23 cellular contexts compared by ENCODE assay signal in genomic region chr2:224407241-224407680, GRCh38. TPM values are rescaled to one million over a fixed set of nuclear protein-coding genes. Genes with fewer than 3 reads are reported as not detected.
A peak's percentile ranks its signal among the peaks of the same experiment; 100 is the strongest.
DNase-seq lines count a peak whose midpoint lies in the region; TF ChIP-seq lines count a peak whose summit lies in the region.
"Had no signal": no experiment of that assay in that cellular context is flagged by ENCODE, and none has a peak within 500 bp of the region (broad histone marks: within the 10 kb centered on the region; RNA-seq: fewer than 3 reads in every experiment).

No MANE protein-coding gene starts in this region.

- no peak overlapping the region for H3K14ac ChIP-seq in H9 (ENCODE audit: insufficient read depth, low read length)

- no peaks in the 10 kb centered on the region for H4K20me1 ChIP-seq in H9 (ENCODE audit: control insufficient read depth, insufficient read depth, insufficient read length)

- no peak overlapping the region for H3K9ac ChIP-seq in H9 (ENCODE audit: extremely low read depth, insufficient read length, low read length)

- H2BK20ac ChIP-seq in H9 (ENCODE audit: low read depth, low read length, poor library complexity, severe bottlenecking), result no peak overlapping the region

- H3K36me3 Mint-ChIP-seq in H9 (ENCODE audit: insufficient read depth in 1 of 3, low read depth in 3 of 3), result peaks cover 0 to 12% (median 7%) of the 10 kb centered on the region in 3 experiments; a peak in 3 of 7 replicates
- H3K36me3 Mint-ChIP-seq: CD8-positive, alpha-beta memory T cell had no signal

- H3K18ac ChIP-seq in H9 (ENCODE audit: insufficient read length, low read depth, low read length), result peak overlapping the region; percentile 25

- H3T11ph ChIP-seq in H9 (ENCODE audit: low read length), result no peak overlapping the region

- no peak overlapping the region for H2AK5ac ChIP-seq in H9 (ENCODE audit: insufficient read length, low read length)

- H3K4me1 ChIP-seq in H9 (ENCODE audit: insufficient read depth, low read length), result no peaks in the 10 kb centered on the region
- peaks cover 23% of the 10 kb centered on the region for H3K4me1 ChIP-seq in left ventricle myocardium inferior

- no peak overlapping the region for H3K4me3 ChIP-seq in left ventricle myocardium inferior
- H3K4me3 ChIP-seq: ovary, thoracic aorta had no signal

- no peak overlapping the region for H2BK120ac ChIP-seq in H9 (ENCODE audit: low read depth, low read length, poor library complexity, severe bottlenecking)

- intact Hi-C loops in left ventricle myocardium inferior (cut with micrococcal nuclease) (no loop called here), posterior cingulate gyrus (cut with DNase I) (no loop called here)

- H2BK12ac ChIP-seq in H9 (ENCODE audit: insufficient read length, low read depth, low read length), result no peak overlapping the region

- no peak overlapping the region for H3K4me3 Mint-ChIP-seq in H9
- H3K4me3 Mint-ChIP-seq: CD8-positive, alpha-beta memory T cell; stimulated activated naive B cell treated with anti-CD40 and anti-IgM and Interleukin-4, amounts not matched to agents 10 μg/mL and 1 μg/mL and 100 μg/mL, for 72 hours had no signal

- H3K9me3 Mint-ChIP-seq in H9, result peaks cover 8 to 9% of the 10 kb centered on the region in 2 experiments; a peak in 4 of 5 replicates
- H3K9me3 Mint-ChIP-seq: CD8-positive, alpha-beta memory T cell had no signal

- CTCF ChIA-PET in RWPE1 (lab: Yijun Ruan, JAX), result no interaction called here

- H3K4me1 Mint-ChIP-seq in H9, result peaks cover 0 to 3% of the 10 kb centered on the region in 2 experiments; a peak in 1 of 4 replicates

- H4K5ac ChIP-seq in H9 (ENCODE audit: insufficient read length, low read depth, low read length), result no peak overlapping the region

- H3K79me2 ChIP-seq in H9 (ENCODE audit: insufficient read depth, low read length), result no peaks in the 10 kb centered on the region

- no peak overlapping the region for H3K23ac ChIP-seq in H9 (ENCODE audit: insufficient read length, low read depth, low read length)

- no peak overlapping the region for H3K56ac ChIP-seq in H9 (ENCODE audit: insufficient read length, low read depth, low read length)

- H3K9me3 ChIP-seq in H9 (ENCODE audit: control insufficient read depth, low read depth, low read length), result no peaks in the 10 kb centered on the region
- peaks cover 4% of the 10 kb centered on the region for H3K9me3 ChIP-seq in left ventricle myocardium inferior (replicated peaks)
- H3K9me3 ChIP-seq: ovary, thoracic aorta had no signal

- H3K4me2 ChIP-seq in H9 (ENCODE audit: insufficient read depth, insufficient read length, low read length), result no peak overlapping the region

- no peak overlapping the region for H2BK5ac ChIP-seq in H9 (ENCODE audit: insufficient read length, low read length)

- no peak overlapping the region for H4K8ac ChIP-seq in H9 (replicated peaks; ENCODE audit: insufficient read length, low read depth, low read length)

- TF ChIP-seq CTCF in H9 (conservative IDR thresholded peaks at IDR 0.05) (no peak), left ventricle myocardium inferior (IDR thresholded peaks at IDR 0.05; ENCODE audit: borderline replicate concordance) (no peak), RWPE1 (conservative IDR thresholded peaks at IDR 0.05; ENCODE audit: low read depth) (no peak)

- H3K27ac ChIP-seq in H9 (ENCODE audit: insufficient read length, low read depth, low read length), result no peak overlapping the region
- H3K27ac ChIP-seq in left ventricle myocardium inferior (replicated peaks), result peak overlapping the region; percentile 64
- H3K27ac ChIP-seq in RWPE1, result no peak overlapping the region
- H3K27ac ChIP-seq: ovary, thoracic aorta had no signal

- no peaks in the 10 kb centered on the region for H3K27me3 Mint-ChIP-seq in H9 (ENCODE audit: low read depth)

- no peaks in the 10 kb centered on the region for H3K36me3 ChIP-seq in left ventricle myocardium inferior
- H3K36me3 ChIP-seq: ovary, thoracic aorta had no signal

- no peak overlapping the region for H4K91ac ChIP-seq in H9 (ENCODE audit: insufficient read length, low read depth, low read length)

- H3K79me1 ChIP-seq in H9 (ENCODE audit: insufficient read depth, low read depth, low read length, poor library complexity, severe bottlenecking), result no peaks in the 10 kb centered on the region

- no peak overlapping the region for H2AFZ ChIP-seq in H9 (ENCODE audit: low read length)

- H3K27me3 ChIP-seq in H9 (ENCODE audit: insufficient read depth, low read length) (no peaks in the 10 kb centered on the region), left ventricle myocardium inferior (ENCODE audit: low read depth) (no peaks in the 10 kb centered on the region)
- H3K27me3 ChIP-seq: ovary had no signal

- POLR2A ChIA-PET in RWPE1 (lab: Yijun Ruan, JAX; ENCODE audit: low non-redundant PET), result no interaction called here

- WGBS in H9 (ENCODE audit: extremely low coverage, insufficient read length, low lambda C conversion rate), result no CpG with 5 or more reads among the region's 4 CpGs

- peak overlapping the region in 2 of 3 experiments; percentile 3 to 91; a peak in 2 of 7 replicates for H3K27ac Mint-ChIP-seq in H9
- H3K27ac Mint-ChIP-seq: activated naive CD4-positive, alpha-beta T cell treated with anti-CD3 and anti-CD28 coated beads, Interleukin-2, amount 50 U/mL, for 72 hours; CD8-positive, alpha-beta memory T cell; stimulated activated naive B cell treated with anti-CD40 and anti-IgM and Interleukin-4, amounts not matched to agents 10 μg/mL and 1 μg/mL and 100 μg/mL, for 72 hours had no signal

- no peaks in the 10 kb centered on the region for H3K23me2 ChIP-seq in H9 (ENCODE audit: insufficient read length, low read depth, low read length, poor library complexity, severe bottlenecking)

- no peak overlapping the region for H2BK15ac ChIP-seq in H9 (ENCODE audit: low read depth, low read length)

- H3K4ac ChIP-seq in H9 (ENCODE audit: low read depth, low read length), result no peak overlapping the region

- no peak for DNase-seq in H9
- DNase-seq in UCSD-AML1 (lab: John Stamatoyannopoulos, UW; ENCODE audit: unreplicated experiment), result peak; percentile 42
- DNase-seq in left ventricle myocardium inferior, result peak; percentile 17
- DNase-seq in pulmonary artery endothelial cell (ENCODE audit: low read depth, low spot score), result peak; percentile 100
- no peak for DNase-seq in central memory CD4-positive, alpha-beta T cell
- no peak for DNase-seq in RWPE1 (ENCODE audit: low spot score)
- DNase-seq in NCI-H526 treated with DMSO at 0.1 percent for 48 hours (lab: John Stamatoyannopoulos, UW), result no peak
- DNase-seq in posterior cingulate gyrus, result no peak
- DNase-seq: activated CD4-positive, alpha-beta T cell treated with anti-CD3 and anti-CD28 coated beads for 4 hours; CD8-positive, alpha-beta memory T cell; DMS79 treated with DMSO at 0.1 percent for 48 hours; H7; hippocampal formation; mammary epithelial cell; naive B cell; NCI-H1092 treated with DMSO at 0.1 percent for 48 hours; NCI-H2081; NCI-H510A; ovary; stimulated activated CD4-positive, alpha-beta T cell treated with anti-CD3 and anti-CD28 coated beads, Interleukin-2, amount 100 ng/mL, for 24 hours; stimulated activated naive B cell treated with anti-CD40 and anti-IgM and Interleukin-4, amounts not matched to agents 10 μg/mL and 1 μg/mL and 100 μg/mL, for 72 hours had no signal

RNA-seq across cellular contexts. Expression of gene FAM124B, which starts 5.4 kb away (rescaled TPM):
- total RNA-seq in H9 (2021) (0.83 and 0.94 TPM in 2 replicates), left ventricle myocardium inferior (1.1 TPM), pulmonary artery endothelial cell (82.4 and 110 TPM in 2 replicates)
- total RNA-seq: CD8-positive, alpha-beta memory T cell; mammary epithelial cell had no signal

Comparison
In these comparisons a context has a peak if more than half of its experiments do, and no peak if none do; other contexts are left out.
1. DNase-seq: peak in UCSD-AML1 (single experiment), left ventricle myocardium inferior (single experiment) and pulmonary artery endothelial cell (single experiment); none in H9 (single experiment), central memory CD4-positive, alpha-beta T cell (single experiment), RWPE1 (single experiment), NCI-H526 treated with DMSO at 0.1 percent for 48 hours (single experiment) and posterior cingulate gyrus (0 of 10).
2. RNA of gene FAM124B, which starts 5.4 kb away (total RNA-seq): 82.4 to 110 TPM in pulmonary artery endothelial cell; 1.1 TPM in left ventricle myocardium inferior (single experiment) and 0.83 to 0.94 TPM in H9; every median in the first group is over 10 times any median in the second.